ENCODE assay signal across 8 cellular contexts in genomic region chr17:18039535-18040286, GRCh38. TPM values are rescaled to one million over a fixed set of nuclear protein-coding genes. Genes with fewer than 3 reads are reported as not detected.
DNase-seq lines count a peak whose midpoint lies in the region; ATAC-seq and TF ChIP-seq lines count a peak whose summit lies in the region.

No MANE protein-coding gene starts in this region.

- H3K27ac ChIP-seq in right cardiac atrium (ENCODE audit: low read length), result peak overlapping the region; percentile 58

- peak; percentile 25 for ATAC-seq in GM21423 (IDR thresholded peaks at IDR 0.05; ENCODE audit: unreplicated experiment)
- ATAC-seq in right cardiac atrium, result peak; percentile 62 to 67
- ATAC-seq in sciatic nerve, result no peak

- H3K4me3 Mint-ChIP-seq in activated naive CD8-positive, alpha-beta T cell, result peak overlapping the region; percentile 97

- peaks cover 50% of the 10 kb centered on the region for H3K4me1 Mint-ChIP-seq in activated naive CD8-positive, alpha-beta T cell (ENCODE audit: low read depth)

- peak overlapping the region; percentile 87 for H3K27ac Mint-ChIP-seq in activated naive CD8-positive, alpha-beta T cell

- WGBS in right cardiac atrium, result under 1% methylated on average over 81 of the region's 81 CpGs

- no peaks in the 10 kb centered on the region for H3K9me3 Mint-ChIP-seq in activated naive CD8-positive, alpha-beta T cell (ENCODE audit: low read depth)

- H3K9me3 ChIP-seq in right cardiac atrium (ENCODE audit: control insufficient read depth, low read length), result no peaks in the 10 kb centered on the region

- intact Hi-C loops in right cardiac atrium (cut with DNase I), result loop anchor here in 3 of 4 donors (5.0 to 10.0 kb wide), 5 partner anchors 65 to 365 kb away; partner anchors contain the start of genes RAI1 (in 2 of the 3), DRC3 (in 1 of the 3) and TOM1L2 (in 1 of the 3)
- intact Hi-C loops in sciatic nerve (cut with DNase I), result no loop called here

- peaks cover 2% of the 10 kb centered on the region for H3K36me3 Mint-ChIP-seq in activated naive CD8-positive, alpha-beta T cell

- no peak for TF ChIP-seq CTCF in GM10248 (IDR thresholded peaks at IDR 0.05; ENCODE audit: control extremely low read depth, extremely low read depth, low read depth, missing control alignments)

- DNase-seq in GM10248 (ENCODE audit: extremely low spot score) (peak; percentile 71), HT1080 (ENCODE audit: low read depth) (peak; percentile 24), right cardiac atrium (peak in 2 of 3 donors; percentile 32 to 67), sciatic nerve (ENCODE audit: low spot score) (peak; percentile 71), NOMO-1 treated with dmso at 0.1 percent for 144 hours (lab: John Stamatoyannopoulos, UW; ENCODE audit: unreplicated experiment) (no peak)
- no peak for DNase-seq in NK-92 treated with Interleukin-12 subunit alpha and Interleukin-12 subunit beta, amount 100 ng/mL, for 24 hours (lab: John Stamatoyannopoulos, UW)

- POLR2A ChIA-PET in GM10248 (lab: Yijun Ruan, JAX), result no interaction called here

- no peaks in the 10 kb centered on the region for H3K27me3 Mint-ChIP-seq in activated naive CD8-positive, alpha-beta T cell

- CTCF ChIA-PET in GM10248 (lab: Yijun Ruan, JAX), result no interaction called here

- peak overlapping the region; percentile 83 for H3K4me3 ChIP-seq in right cardiac atrium (ENCODE audit: low read length)

- peaks cover 16% of the 10 kb centered on the region for H3K4me1 ChIP-seq in right cardiac atrium (ENCODE audit: control insufficient read depth, insufficient read depth, low read length)

- no peaks in the 10 kb centered on the region for H3K27me3 ChIP-seq in right cardiac atrium (ENCODE audit: control insufficient read depth, insufficient read depth)

RNA-seq across cellular contexts. Expression of gene GID4, which starts 0.5 kb away (rescaled TPM):
- total RNA-seq in HT1080 (2014; rRNA removed; shearing (Covaris generic)), result 5.0 and 7.8 TPM in 2 replicates
- polyA plus RNA-seq in HT1080 (2015; cell fraction: cytosol; rRNA removed), result 9.0 and 11.2 TPM in 2 replicates
- 7.6 and 8.6 TPM in 2 replicates for polyA plus RNA-seq in HT1080 (2015; cell fraction: nucleus; rRNA removed)
- total RNA-seq in right cardiac atrium (10 to 100 TPM; 13.8 to 20.7 (median 15.5) TPM), sciatic nerve (17.1 TPM)
- polyA plus RNA-seq in right cardiac atrium, result 8.1 TPM

RNA-seq across cellular contexts. Expression of gene ATPAF2, which starts 0.7 kb away (rescaled TPM):
- 16.6 and 17.8 TPM in 2 replicates for total RNA-seq in HT1080 (2014; rRNA removed; shearing (Covaris generic))
- 14.8 and 24.4 TPM in 2 replicates for polyA plus RNA-seq in HT1080 (2015; cell fraction: cytosol; rRNA removed)
- 23.2 and 26.4 TPM in 2 replicates for polyA plus RNA-seq in HT1080 (2015; cell fraction: nucleus; rRNA removed)
- total RNA-seq in right cardiac atrium, result 10 to 100 TPM; 22.0 to 31.6 (median 29.3) TPM
- polyA plus RNA-seq in right cardiac atrium, result 33.6 TPM
- 22.8 TPM for total RNA-seq in sciatic nerve

RNA-seq across cellular contexts. Expression of gene DRG2, which starts 48.0 kb away (rescaled TPM):
- total RNA-seq in HT1080 (2014; rRNA removed; shearing (Covaris generic)), result 55.5 and 55.9 TPM in 2 replicates
- polyA plus RNA-seq in HT1080 (2015; cell fraction: cytosol; rRNA removed), result 40.1 and 45.1 TPM in 2 replicates
- 89.0 and 105 TPM in 2 replicates for polyA plus RNA-seq in HT1080 (2015; cell fraction: nucleus; rRNA removed)
- total RNA-seq in right cardiac atrium (10 to 100 TPM; 20.1 to 22.3 (median 21.5) TPM), sciatic nerve (29.8 TPM)
- 22.1 TPM for polyA plus RNA-seq in right cardiac atrium

Comparison
In these comparisons a context has a peak if more than half of its experiments do, and no peak if none do; other contexts are left out.
1. DNase-seq: peak in GM10248 (single experiment), HT1080 (single experiment), right cardiac atrium (2 of 3) and sciatic nerve (single experiment); none in NK-92 treated with Interleukin-12 subunit alpha and Interleukin-12 subunit beta, amount 100 ng/mL, for 24 hours (single experiment) and NOMO-1 treated with dmso at 0.1 percent for 144 hours (single experiment).